ENCODE assay signal across 8 cellular contexts in the genomic region with DNA sequence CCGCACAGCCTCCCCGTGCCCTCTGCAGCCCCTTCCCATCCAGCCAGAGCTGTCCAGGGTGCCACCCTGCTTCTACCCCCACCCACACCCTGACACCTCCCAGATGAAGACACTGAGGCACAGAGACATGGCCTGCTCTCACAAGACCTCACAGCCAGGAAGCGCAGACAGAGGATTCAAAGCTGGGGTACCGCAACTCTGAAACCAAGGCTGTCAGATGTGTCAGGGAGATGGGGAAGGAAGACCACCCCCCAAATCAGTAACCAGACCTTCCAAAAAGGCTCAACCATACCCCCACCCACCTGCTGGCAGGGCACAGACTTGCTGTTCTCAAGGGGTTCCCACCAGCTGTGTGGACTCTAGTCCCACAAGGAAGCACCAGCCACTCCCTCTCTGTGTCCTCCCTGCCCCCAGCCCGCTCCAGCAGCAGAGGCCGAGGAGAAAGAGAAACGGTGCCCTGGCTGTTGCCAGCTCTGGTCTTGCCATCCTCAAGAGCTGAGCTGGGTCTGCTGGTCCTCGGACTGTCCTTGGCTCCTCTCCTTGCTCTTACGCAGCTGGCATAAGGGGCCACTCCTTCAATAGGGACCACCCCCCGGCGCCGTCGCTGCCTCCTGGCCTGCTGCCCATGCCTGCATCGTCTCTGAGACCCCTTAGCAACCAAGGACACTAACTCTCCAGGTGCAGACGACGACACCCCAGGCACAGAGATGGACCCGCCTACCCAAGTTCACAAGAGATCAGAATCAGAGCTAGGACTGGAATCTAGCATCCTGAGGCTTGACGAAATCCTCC. TPM values are rescaled to one million over a fixed set of nuclear protein-coding genes. Genes with fewer than 3 reads are reported as not detected.
A peak's percentile ranks its signal among the peaks of the same experiment; 100 is the strongest.
DNase-seq lines count a peak whose midpoint lies in the region; ATAC-seq and TF ChIP-seq lines count a peak whose summit lies in the region.

No MANE protein-coding gene starts in this region.

- H3K4me3 Mint-ChIP-seq in natural killer cell, result peak overlapping the region; percentile 97

- H3K27ac Mint-ChIP-seq in natural killer cell, result peak overlapping the region; percentile 79 to 98

- no peaks in the 10 kb centered on the region for H3K36me3 ChIP-seq in NT2/D1 (ENCODE audit: insufficient read depth, insufficient read length, low read length)
- peaks cover 3% of the 10 kb centered on the region for H3K36me3 ChIP-seq in effector memory CD4-positive, alpha-beta T cell (ENCODE audit: control insufficient read depth, insufficient read depth, low read length)

- H3K9me3 Mint-ChIP-seq in natural killer cell, result no peaks in the 10 kb centered on the region

- peak; percentile 86 for DNase-seq in DMS79 treated with DMSO at 0.1 percent for 48 hours (lab: John Stamatoyannopoulos, UW)
- DNase-seq in NT2/D1 (ENCODE audit: low read depth, low spot score), result no peak
- DNase-seq in effector memory CD4-positive, alpha-beta T cell, result no peak
- no peak for DNase-seq in natural killer cell
- no peak for DNase-seq in activated CD4-positive, CD25-positive, alpha-beta regulatory T cell (lab: John Stamatoyannopoulos, UW)
- no peak for DNase-seq in DMS 273 treated with DMSO at 0.1 percent for 48 hours (lab: John Stamatoyannopoulos, UW)

- peak overlapping the region; percentile 97 for H3K27ac ChIP-seq in effector memory CD4-positive, alpha-beta T cell (ENCODE audit: insufficient read depth, low read length, poor library complexity, severe bottlenecking)

- H3K27me3 ChIP-seq in NT2/D1 (ENCODE audit: insufficient read depth, insufficient read length), result no peaks in the 10 kb centered on the region
- no peaks in the 10 kb centered on the region for H3K27me3 ChIP-seq in effector memory CD4-positive, alpha-beta T cell (replicated peaks; ENCODE audit: control insufficient read depth, insufficient read depth, low read length, poor library complexity, severe bottlenecking)

- H3K36me3 Mint-ChIP-seq in natural killer cell, result peaks cover 15% of the 10 kb centered on the region

- no peaks in the 10 kb centered on the region for H3K9me3 ChIP-seq in NT2/D1 (ENCODE audit: insufficient read depth, low read length)
- H3K9me3 ChIP-seq in effector memory CD4-positive, alpha-beta T cell (ENCODE audit: control insufficient read depth, low read length), result no peaks in the 10 kb centered on the region

- intact Hi-C loops in natural killer cell (cut with micrococcal nuclease), result loop anchor here (1.0 to 10.0 kb wide), 3 partner anchors 11 to 812 kb away; no protein-coding TSS in a partner anchor

- H3K4me1 ChIP-seq in NT2/D1 (ENCODE audit: insufficient read depth, insufficient read length), result peaks cover 38% of the 10 kb centered on the region
- H3K4me1 ChIP-seq in effector memory CD4-positive, alpha-beta T cell (ENCODE audit: control insufficient read depth, insufficient read depth, low read length, poor library complexity, severe bottlenecking), result peaks cover 75% of the 10 kb centered on the region

- peak overlapping the region; percentile 39 for H3K4me3 ChIP-seq in NT2/D1 (ENCODE audit: insufficient read length, low read depth)
- peak overlapping the region; percentile 89 for H3K4me3 ChIP-seq in effector memory CD4-positive, alpha-beta T cell (ENCODE audit: insufficient read depth, low read depth, low read length, poor library complexity, severe bottlenecking)

- no peak for ATAC-seq in natural killer cell
- ATAC-seq in HG02970 (IDR thresholded peaks at IDR 0.05; ENCODE audit: low FRiP score, unreplicated experiment), result no peak
- no peak for ATAC-seq in HG03469 (IDR thresholded peaks at IDR 0.05; ENCODE audit: unreplicated experiment)

- H3K9ac ChIP-seq in NT2/D1 (ENCODE audit: insufficient read length, low read depth), result peak overlapping the region; percentile 75

- H3K27me3 Mint-ChIP-seq in natural killer cell (ENCODE audit: low read depth in 2 of 2), result no peaks in the 10 kb centered on the region

- no peak for TF ChIP-seq CTCF in natural killer cell (IDR thresholded peaks at IDR 0.05)

- peaks cover 83 to 89% of the 10 kb centered on the region in 2 donors for H3K4me1 Mint-ChIP-seq in natural killer cell

RNA-seq across cellular contexts. Expression of a gene that starts 0.7 kb away (rescaled TPM):
- 100 to 1,000 TPM; 577 to 743 (median 676) TPM for total RNA-seq in natural killer cell

RNA-seq across cellular contexts. Expression of a gene that starts 57.4 kb away (rescaled TPM):
- total RNA-seq in natural killer cell, result not detected
